ENCODE assay signal across 23 cellular contexts in genomic region chr3:134606033-134607025, GRCh38. TPM values are rescaled to one million over a fixed set of nuclear protein-coding genes. Genes with fewer than 3 reads are reported as not detected.
DNase-seq lines count a peak whose midpoint lies in the region; ATAC-seq and TF ChIP-seq lines count a peak whose summit lies in the region.
"Had no signal": no experiment of that assay in that cellular context is flagged by ENCODE, and none has a peak within 500 bp of the region (broad histone marks: within the 10 kb centered on the region; RNA-seq: fewer than 3 reads in every experiment).

No MANE protein-coding gene starts in this region.

- H3F3A ChIP-seq in MM.1S (ENCODE audit: insufficient read depth, low read length): no peaks in the 10 kb centered on the region

- peak; percentile 35 for DNase-seq in activated CD8-positive, alpha-beta memory T cell treated with anti-CD3 and anti-CD28 coated beads, Interleukin-2, amount 10 ng/mL, durations not matched to agents 7 days and 5 days
- DNase-seq in activated CD8-positive, alpha-beta memory T cell treated with anti-CD3 and anti-CD28 coated beads for 24 hours: no peak
- DNase-seq in NOMO-1 treated with DMSO at 0.1 percent for 48 hours (lab: John Stamatoyannopoulos, UW; ENCODE audit: unreplicated experiment) (peak; percentile 62), endodermal cell (peak; percentile 38), GM20000 (ENCODE audit: low spot score) (no peak), NAMALWA (ENCODE audit: low spot score) (no peak), MM.1S (no peak), nephron progenitor cell (no peak)
- DNase-seq: ACHN; activated CD4-positive, alpha-beta T cell treated with anti-CD3 and anti-CD28 coated beads for 1 hour; activated naive CD8-positive, alpha-beta T cell treated with anti-CD3 and anti-CD28 coated beads, Interleukin-2, amount 50 U/mL, for 24 hours; H7; NCI-H1092 treated with DMSO at 0.1 percent for 48 hours; NCI-H2171; nucleus accumbens; SIG-M5; stimulated activated naive CD8-positive, alpha-beta T cell treated with anti-CD3 and anti-CD28 coated beads, Interleukin-15, Interleukin-2, amounts not matched to agents 100 U/mL and 50 U/mL, for 24 hours had no signal

- no peaks in the 10 kb centered on the region for H3K79me2 ChIP-seq in MM.1S (ENCODE audit: low read length)

- no peak overlapping the region for H3K4me2 ChIP-seq in MM.1S (ENCODE audit: low read depth, low read length)

- no peak overlapping the region for H3K9ac ChIP-seq in endodermal cell (ENCODE audit: extremely low read depth, low read length, poor library complexity, severe bottlenecking)
- no peak overlapping the region for H3K9ac ChIP-seq in MM.1S (ENCODE audit: low read length)

- H3K9me3 ChIP-seq in endodermal cell (ENCODE audit: control insufficient read depth, low read length): no peaks in the 10 kb centered on the region
- H3K9me3 ChIP-seq in MM.1S (replicated peaks; ENCODE audit: insufficient read depth, low read length): no peaks in the 10 kb centered on the region
- H3K9me3 ChIP-seq: right atrium auricular region had no signal

- CTCF ChIA-PET in activated CD8-positive, alpha-beta memory T cell treated with anti-CD3 and anti-CD28 coated beads, Interleukin-2, amount 10 ng/mL, durations not matched to agents 7 days and 5 days (lab: Charles Lee): no interaction called here

- H3K27ac Mint-ChIP-seq in activated CD8-positive, alpha-beta memory T cell treated with anti-CD3 and anti-CD28 coated beads, Interleukin-2, amount 10 ng/mL, durations not matched to agents 7 days and 5 days: no peak overlapping the region
- H3K27ac Mint-ChIP-seq in endodermal cell (no peak overlapping the region), nephron progenitor cell (no peak overlapping the region)
- H3K27ac Mint-ChIP-seq: activated naive CD8-positive, alpha-beta T cell treated with anti-CD3 and anti-CD28 coated beads, Interleukin-2, amount 50 U/mL, for 24 hours; activated T-helper 17 cell treated with anti-CD3 and anti-CD28 coated beads, Interleukin-2, amount 50 U/mL, for 72 hours; type B pancreatic cell had no signal

- H2AFZ ChIP-seq in MM.1S (ENCODE audit: low read length): no peak overlapping the region

- H3K9me2 ChIP-seq in MM.1S (replicated peaks; ENCODE audit: insufficient read depth, low read length): no peaks in the 10 kb centered on the region

- H3K4me3 ChIP-seq in endodermal cell (ENCODE audit: low read length): no peak overlapping the region
- H3K4me3 ChIP-seq in MM.1S (ENCODE audit: low read length): no peak overlapping the region
- H3K4me3 ChIP-seq: right atrium auricular region had no signal

- H3K36me3 ChIP-seq in endodermal cell (ENCODE audit: control insufficient read depth, insufficient read depth, low read length) (no peaks in the 10 kb centered on the region), MM.1S (replicated peaks; ENCODE audit: insufficient read depth, low read length) (no peaks in the 10 kb centered on the region)
- H3K36me3 ChIP-seq: right atrium auricular region had no signal

- WGBS in endodermal cell (ENCODE audit: insufficient coverage in 1 of 2, insufficient read length in 1 of 2), 2 experiments: 84 to 92% methylated on average over 6 to 12 of the region's 12 CpGs

- H3K36me3 Mint-ChIP-seq in activated CD8-positive, alpha-beta memory T cell treated with anti-CD3 and anti-CD28 coated beads, Interleukin-2, amount 10 ng/mL, durations not matched to agents 7 days and 5 days: no peaks in the 10 kb centered on the region
- H3K36me3 Mint-ChIP-seq in endodermal cell (ENCODE audit: low read depth): no peaks in the 10 kb centered on the region
- H3K36me3 Mint-ChIP-seq in nephron progenitor cell (ENCODE audit: low read depth): no peaks in the 10 kb centered on the region
- H3K36me3 Mint-ChIP-seq: type B pancreatic cell had no signal

- no peak overlapping the region for H3K27ac ChIP-seq in endodermal cell (ENCODE audit: low read depth, low read length)
- H3K27ac ChIP-seq in MM.1S (ENCODE audit: low read length): no peak overlapping the region
- H3K27ac ChIP-seq: epithelial cell of prostate, right atrium auricular region had no signal

- H3K4me3 Mint-ChIP-seq in activated CD8-positive, alpha-beta memory T cell treated with anti-CD3 and anti-CD28 coated beads, Interleukin-2, amount 10 ng/mL, durations not matched to agents 7 days and 5 days: no peak overlapping the region
- H3K4me3 Mint-ChIP-seq in endodermal cell: no peak overlapping the region
- H3K4me3 Mint-ChIP-seq in nephron progenitor cell: no peak overlapping the region
- H3K4me3 Mint-ChIP-seq: activated naive CD8-positive, alpha-beta T cell treated with anti-CD3 and anti-CD28 coated beads, Interleukin-2, amount 50 U/mL, for 24 hours; activated T-helper 17 cell treated with anti-CD3 and anti-CD28 coated beads, Interleukin-2, amount 50 U/mL, for 72 hours; dendritic cell treated with granulocyte-macrophage colony-stimulating factor and Interleukin-4, amounts not matched to agents 40 ng/mL and 50 ng/mL, for 4 days; type B pancreatic cell had no signal

- no peaks in the 10 kb centered on the region for H4K20me1 ChIP-seq in MM.1S (ENCODE audit: insufficient read depth, low read length)

- no peak for TF ChIP-seq CTCF in endodermal cell (conservative IDR thresholded peaks at IDR 0.05)
- no peak for TF ChIP-seq CTCF in GM20000 (IDR thresholded peaks at IDR 0.05; ENCODE audit: extremely low read depth, missing control alignments)
- TF ChIP-seq CTCF in MM.1S (IDR thresholded peaks at IDR 0.05; ENCODE audit: low read length): no peak
- TF ChIP-seq CTCF in nephron progenitor cell (IDR thresholded peaks at IDR 0.05): no peak

- H3K4me1 Mint-ChIP-seq in activated CD8-positive, alpha-beta memory T cell treated with anti-CD3 and anti-CD28 coated beads, Interleukin-2, amount 10 ng/mL, durations not matched to agents 7 days and 5 days: no peaks in the 10 kb centered on the region
- peaks cover 4% of the 10 kb centered on the region for H3K4me1 Mint-ChIP-seq in endodermal cell
- H3K4me1 Mint-ChIP-seq in nephron progenitor cell: peaks cover 40% of the 10 kb centered on the region
- H3K4me1 Mint-ChIP-seq: activated naive CD8-positive, alpha-beta T cell treated with anti-CD3 and anti-CD28 coated beads, Interleukin-2, amount 50 U/mL, for 24 hours had no signal

- H3K27me3 ChIP-seq in endodermal cell (ENCODE audit: control insufficient read depth, insufficient read depth, low read length, poor library complexity, severe bottlenecking): peaks cover 9% of the 10 kb centered on the region
- H3K27me3 ChIP-seq in MM.1S (replicated peaks; ENCODE audit: insufficient read depth, low read length): no peaks in the 10 kb centered on the region
- H3K27me3 ChIP-seq: right atrium auricular region had no signal

- no peak for ATAC-seq in activated CD8-positive, alpha-beta memory T cell treated with anti-CD3 and anti-CD28 coated beads, Interleukin-2, amount 10 ng/mL, durations not matched to agents 7 days and 5 days
- ATAC-seq: activated naive CD8-positive, alpha-beta T cell treated with anti-CD3 and anti-CD28 coated beads, Interleukin-2, amount 50 U/mL, for 24 hours; activated T-helper 17 cell treated with anti-CD3 and anti-CD28 coated beads, Interleukin-2, amount 50 U/mL, for 72 hours; stimulated activated naive CD8-positive, alpha-beta T cell treated with anti-CD3 and anti-CD28 coated beads, Interleukin-15, Interleukin-2, amounts not matched to agents 100 U/mL and 50 U/mL, for 24 hours had no signal

- peaks cover 21% of the 10 kb centered on the region for H3K27me3 Mint-ChIP-seq in activated CD8-positive, alpha-beta memory T cell treated with anti-CD3 and anti-CD28 coated beads, Interleukin-2, amount 10 ng/mL, durations not matched to agents 7 days and 5 days
- peaks cover 41% of the 10 kb centered on the region for H3K27me3 Mint-ChIP-seq in endodermal cell (ENCODE audit: insufficient read depth)
- peaks cover 16% of the 10 kb centered on the region for H3K27me3 Mint-ChIP-seq in nephron progenitor cell (ENCODE audit: low read depth, poor library complexity)
- H3K27me3 Mint-ChIP-seq: dendritic cell treated with granulocyte-macrophage colony-stimulating factor and Interleukin-4, amounts not matched to agents 40 ng/mL and 50 ng/mL, for 4 days had no signal

- no peaks in the 10 kb centered on the region for H3K9me3 Mint-ChIP-seq in activated CD8-positive, alpha-beta memory T cell treated with anti-CD3 and anti-CD28 coated beads, Interleukin-2, amount 10 ng/mL, durations not matched to agents 7 days and 5 days (ENCODE audit: low read depth)
- H3K9me3 Mint-ChIP-seq in endodermal cell: no peaks in the 10 kb centered on the region
- H3K9me3 Mint-ChIP-seq in nephron progenitor cell: no peaks in the 10 kb centered on the region
- H3K9me3 Mint-ChIP-seq: activated naive CD8-positive, alpha-beta T cell treated with anti-CD3 and anti-CD28 coated beads, Interleukin-2, amount 50 U/mL, for 24 hours; activated T-helper 17 cell treated with anti-CD3 and anti-CD28 coated beads, Interleukin-2, amount 50 U/mL, for 72 hours; dendritic cell treated with granulocyte-macrophage colony-stimulating factor and Interleukin-4, amounts not matched to agents 40 ng/mL and 50 ng/mL, for 4 days; type B pancreatic cell had no signal

- H3K4me1 ChIP-seq in endodermal cell (ENCODE audit: control insufficient read depth, insufficient read depth, low read length): no peaks in the 10 kb centered on the region
- H3K4me1 ChIP-seq in MM.1S (ENCODE audit: low read length): peaks cover 6% of the 10 kb centered on the region
- H3K4me1 ChIP-seq: right atrium auricular region had no signal

RNA-seq across cellular contexts. Expression of gene KY, which starts 44.5 kb away (rescaled TPM):
- total RNA-seq in activated CD8-positive, alpha-beta memory T cell treated with anti-CD3 and anti-CD28 coated beads, Interleukin-2, amount 10 ng/mL, durations not matched to agents 7 days and 5 days: not detected
- not detected for total RNA-seq in endodermal cell
- 0.14 TPM for polyA plus RNA-seq in endodermal cell (2013, experiment 1 of 2)
- not detected for polyA plus RNA-seq in endodermal cell (2013, experiment 2 of 2)
- total RNA-seq: activated T-helper 17 cell treated with anti-CD3 and anti-CD28 coated beads, Interleukin-2, amount 50 U/mL, for 72 hours; T-helper 2 cell treated with Interferon-gamma antibody and Interleukin-4, amounts not matched to agents 100 ng/mL and 5 ng/mL, for 36 hours had no signal

Comparison
In these comparisons a context has a peak if more than half of its experiments do, and no peak if none do; other contexts are left out.
1. DNase-seq: peak in activated CD8-positive, alpha-beta memory T cell treated with anti-CD3 and anti-CD28 coated beads, Interleukin-2, amount 10 ng/mL, durations not matched to agents 7 days and 5 days (single experiment), NOMO-1 treated with DMSO at 0.1 percent for 48 hours (single experiment) and endodermal cell (single experiment); none in activated CD8-positive, alpha-beta memory T cell treated with anti-CD3 and anti-CD28 coated beads for 24 hours (single experiment), GM20000 (single experiment), NAMALWA (single experiment), MM.1S (single experiment) and nephron progenitor cell (single experiment).